20 cellular contexts compared by ENCODE assay signal in genomic region chr16:27444470-27444869, GRCh38. TPM values are rescaled to one million over a fixed set of nuclear protein-coding genes. Genes with fewer than 3 reads are reported as not detected.
DNase-seq lines count a peak whose midpoint lies in the region; ATAC-seq and TF ChIP-seq lines count a peak whose summit lies in the region.
"Had no signal": no experiment of that assay in that cellular context is flagged by ENCODE, and none has a peak within 500 bp of the region (broad histone marks: within the 10 kb centered on the region; RNA-seq: fewer than 3 reads in every experiment).

No MANE protein-coding gene starts in this region.

- no peaks in the 10 kb centered on the region for H3K27me3 Mint-ChIP-seq in activated CD4-positive, alpha-beta T cell treated with anti-CD3 and anti-CD28 coated beads, Interleukin-2, amount 10 ng/mL, durations not matched to agents 7 days and 5 days

- H3K4me3 ChIP-seq in lower lobe of right lung (no peak overlapping the region), suprapubic skin (no peak overlapping the region)
- H3K4me3 ChIP-seq: pancreas had no signal

- peaks cover 24% of the 10 kb centered on the region for H3K9me3 Mint-ChIP-seq in activated CD4-positive, alpha-beta T cell treated with anti-CD3 and anti-CD28 coated beads, Interleukin-2, amount 10 ng/mL, durations not matched to agents 7 days and 5 days

- intact Hi-C loops in cardiac septum (cut with DNase I) (no loop called here), left ventricle myocardium superior (cut with micrococcal nuclease) (no loop called here), lower lobe of right lung (cut with DNase I) (no loop called here)

- peaks cover 84% of the 10 kb centered on the region for H3K36me3 Mint-ChIP-seq in activated CD4-positive, alpha-beta T cell treated with anti-CD3 and anti-CD28 coated beads, Interleukin-2, amount 10 ng/mL, durations not matched to agents 7 days and 5 days (ENCODE audit: low read depth)

- H3K9me3 ChIP-seq in lower lobe of right lung: peaks cover 8% of the 10 kb centered on the region
- H3K9me3 ChIP-seq in suprapubic skin: no peaks in the 10 kb centered on the region
- H3K9me3 ChIP-seq: pancreas had no signal

- H3K27me3 ChIP-seq in lower lobe of right lung (ENCODE audit: low read depth): peaks cover 11% of the 10 kb centered on the region
- H3K27me3 ChIP-seq in suprapubic skin: peaks cover 17% of the 10 kb centered on the region
- H3K27me3 ChIP-seq: pancreas had no signal

- ATAC-seq in left ventricle myocardium superior (no peak), lower lobe of right lung (no peak), HG02588 (IDR thresholded peaks at IDR 0.05; ENCODE audit: unreplicated experiment) (no peak), HG02970 (IDR thresholded peaks at IDR 0.05; ENCODE audit: low FRiP score, unreplicated experiment) (no peak)
- ATAC-seq: pancreas, right cardiac atrium had no signal

- no peak for TF ChIP-seq EP300 in suprapubic skin (IDR thresholded peaks at IDR 0.05)

- 100% methylated on average over 4 of the region's 5 CpGs for WGBS in suprapubic skin

- DNase-seq in cardiac septum (ENCODE audit: low spot score) (peak; percentile 54), left ventricle myocardium superior (no peak), lower lobe of right lung (peak; percentile 4), suprapubic skin (ENCODE audit: low spot score in 2 of 2) (peak; percentile 48 to 49)
- peak; percentile 47 for DNase-seq in activated CD8-positive, alpha-beta memory T cell treated with anti-CD3 and anti-CD28 coated beads, Interleukin-2, amount 50 U/mL, for 48 hours
- DNase-seq in activated CD4-positive, alpha-beta T cell treated with anti-CD3 and anti-CD28 coated beads, Interleukin-2, amount 10 ng/mL, durations not matched to agents 7 days and 5 days: no peak
- DNase-seq: amygdala; GF-D8; NCI-H1694 treated with DMSO at 0.1 percent for 48 hours; stimulated activated CD4-positive, alpha-beta T cell treated with anti-CD3 and anti-CD28 coated beads, Interleukin-15, amount 100 ng/mL, for 24 hours had no signal

- no peak for TF ChIP-seq CTCF in lower lobe of right lung (IDR thresholded peaks at IDR 0.05)
- no peak for TF ChIP-seq CTCF in suprapubic skin (IDR thresholded peaks at IDR 0.05)

- CTCF ChIA-PET in activated CD4-positive, alpha-beta T cell treated with anti-CD3 and anti-CD28 coated beads, Interleukin-2, amount 10 ng/mL, durations not matched to agents 7 days and 5 days (lab: Charles Lee): interaction anchor here (1.3 to 1.9 kb wide), 3 partner anchors 10 to 72 kb away, joined by 3 to 6 read pairs (median 4); no protein-coding TSS in a partner anchor

- TF ChIP-seq POLR2A in suprapubic skin (IDR thresholded peaks at IDR 0.05): no peak

- POLR2A ChIA-PET in activated CD4-positive, alpha-beta T cell treated with anti-CD3 and anti-CD28 coated beads, Interleukin-2, amount 10 ng/mL, durations not matched to agents 7 days and 5 days (lab: Charles Lee): interaction anchor here (1.0 kb wide), 1 partner anchor 76 kb away, joined by 3 read pairs; no protein-coding TSS in a partner anchor

- no peak overlapping the region for H3K27ac Mint-ChIP-seq in activated CD4-positive, alpha-beta T cell treated with anti-CD3 and anti-CD28 coated beads, Interleukin-2, amount 10 ng/mL, durations not matched to agents 7 days and 5 days
- H3K27ac Mint-ChIP-seq: activated T-helper 2 cell treated with anti-CD3 and anti-CD28 coated beads, Interferon-gamma antibody, Interleukin-2, Interleukin-4, amounts not matched to agents 10 μg/mL and 5 μg/mL and 100 μg/mL, durations not matched to agents 14 hours and 24 hours and 36 hours; memory B cell; T-helper 2 cell treated with Interferon-gamma antibody and Interleukin-4, amounts not matched to agents 5 μg/mL and 100 μg/mL, for 36 hours had no signal

- H3K4me1 Mint-ChIP-seq in activated CD4-positive, alpha-beta T cell treated with anti-CD3 and anti-CD28 coated beads, Interleukin-2, amount 10 ng/mL, durations not matched to agents 7 days and 5 days: peaks cover 42% of the 10 kb centered on the region

- H3K4me1 ChIP-seq in lower lobe of right lung (peaks cover under 1% of the 10 kb centered on the region), suprapubic skin (no peaks in the 10 kb centered on the region)
- H3K4me1 ChIP-seq: pancreas had no signal

- no peak overlapping the region for H3K4me3 Mint-ChIP-seq in activated CD4-positive, alpha-beta T cell treated with anti-CD3 and anti-CD28 coated beads, Interleukin-2, amount 10 ng/mL, durations not matched to agents 7 days and 5 days
- H3K4me3 Mint-ChIP-seq: memory B cell; T-helper 2 cell treated with Interferon-gamma antibody and Interleukin-4, amounts not matched to agents 5 μg/mL and 100 μg/mL, for 36 hours had no signal

- peaks cover 8% of the 10 kb centered on the region for H3K36me3 ChIP-seq in lower lobe of right lung
- H3K36me3 ChIP-seq in suprapubic skin: no peaks in the 10 kb centered on the region
- H3K36me3 ChIP-seq: pancreas had no signal

- H3K27ac ChIP-seq in lower lobe of right lung (no peak overlapping the region), suprapubic skin (no peak overlapping the region)
- H3K27ac ChIP-seq: pancreas, RWPE1, VCaP had no signal

RNA-seq across cellular contexts. Expression of gene IL21R, which starts 42.5 kb away (rescaled TPM):
- total RNA-seq in cardiac septum: 1.4 TPM
- total RNA-seq in left ventricle myocardium superior: 0.07 TPM
- 6.0 TPM for total RNA-seq in lower lobe of right lung
- 1 to 10 TPM in 1 of 4 donors, under 1 TPM in 3; 0.08 to 1.2 (median 0.23) TPM for total RNA-seq in suprapubic skin
- 10 to 100 TPM; 44.4 to 45.6 TPM for total RNA-seq in activated CD4-positive, alpha-beta T cell treated with anti-CD3 and anti-CD28 coated beads, Interleukin-2, amount 10 ng/mL, durations not matched to agents 7 days and 5 days
- total RNA-seq: bronchial epithelial cell had no signal

Comparison
In these comparisons a context has a peak if more than half of its experiments do, and no peak if none do; other contexts are left out.
1. DNase-seq: peak in cardiac septum (single experiment), activated CD8-positive, alpha-beta memory T cell treated with anti-CD3 and anti-CD28 coated beads, Interleukin-2, amount 50 U/mL, for 48 hours (single experiment), lower lobe of right lung (single experiment) and suprapubic skin (2 of 2); none in left ventricle myocardium superior (single experiment) and activated CD4-positive, alpha-beta T cell treated with anti-CD3 and anti-CD28 coated beads, Interleukin-2, amount 10 ng/mL, durations not matched to agents 7 days and 5 days (single experiment).